Comparison of ENCODE assay signal across 8 cellular contexts in the genomic region with DNA sequence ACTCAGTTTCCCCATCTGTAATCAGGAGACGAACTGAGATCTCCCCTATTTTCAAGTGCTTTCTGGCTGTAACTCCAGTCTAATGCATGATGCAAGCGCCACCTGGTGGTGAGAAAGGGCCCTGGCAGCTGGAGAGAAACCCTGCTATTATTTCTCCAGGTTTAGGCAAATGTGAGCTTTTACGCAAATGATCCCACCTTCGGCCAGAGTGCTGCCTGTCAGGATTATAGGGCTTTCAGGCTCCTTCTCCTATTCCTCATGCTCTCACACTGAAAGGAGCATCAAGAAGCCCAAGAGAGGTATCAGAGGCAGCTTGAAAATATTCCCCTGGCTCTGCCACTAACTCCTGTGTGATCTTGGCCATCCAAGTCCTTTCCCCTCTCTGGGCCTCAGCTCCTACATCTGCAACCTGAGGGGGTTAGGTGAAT.
DNase-seq lines count a peak whose midpoint lies in the region; ATAC-seq, FAIRE-seq and TF ChIP-seq lines count a peak whose summit lies in the region.

No MANE protein-coding gene starts in this region.

- intact Hi-C loops in endothelial cell of umbilical vein (cut with micrococcal nuclease) (loop anchor here (1.0 kb wide), 2 partner anchors 156 to 275 kb away; no protein-coding TSS in a partner anchor), mucosa of descending colon (cut with DNase I, micrococcal nuclease) (loop anchor here (5.0 to 10.0 kb wide), 3 partner anchors 150 to 272 kb away; no protein-coding TSS in a partner anchor)

- H3K4me1 ChIP-seq in endothelial cell of umbilical vein (ENCODE audit: control insufficient read depth, extremely low read depth, insufficient read depth, low read length) (no peaks in the 10 kb centered on the region), mucosa of descending colon (ENCODE audit: low read depth) (no peaks in the 10 kb centered on the region)

- DNase-seq in AG20443 (ENCODE audit: low spot score) (peak; percentile 75), H4 (ENCODE audit: low spot score) (peak; percentile 53), NCI-H748 treated with DMSO at 0.1 percent for 48 hours (lab: John Stamatoyannopoulos, UW) (peak; percentile 41), endothelial cell of umbilical vein (ENCODE audit: low read depth, low spot score) (peak; percentile 56), mucosa of descending colon (peak in 2 of 3 donors; percentile 63 to 87)
- DNase-seq in activated CD8-positive, alpha-beta memory T cell treated with anti-CD3 and anti-CD28 coated beads for 48 hours (ENCODE audit: low read depth in 2 of 3, low spot score in 2 of 3), result peak; percentile 13 to 65 (median 40)
- peak; percentile 54 for DNase-seq in stimulated activated CD8-positive, alpha-beta memory T cell treated with anti-CD3 and anti-CD28 coated beads, Interleukin-4, amount 100 ng/mL, for 24 hours (ENCODE audit: low read depth)

- no peaks in the 10 kb centered on the region for H3K79me2 ChIP-seq in endothelial cell of umbilical vein (ENCODE audit: control insufficient read depth, insufficient read depth, low read length)

- BruUV-seq in endothelial cell of umbilical vein (replicated peaks; lab: Mats Ljungman, UMichigan), result no TSS peak

- no peak overlapping the region for H3K4me2 ChIP-seq in endothelial cell of umbilical vein (ENCODE audit: insufficient read depth, low read length)

- no peaks in the 10 kb centered on the region for H4K20me1 ChIP-seq in endothelial cell of umbilical vein (replicated peaks; ENCODE audit: control insufficient read depth, extremely low read depth, insufficient read depth, low read length)

- H3K27ac ChIP-seq in endothelial cell of umbilical vein (ENCODE audit: insufficient read depth, low read depth, low read length), result no peak overlapping the region

- H3K4me3 ChIP-seq in endothelial cell of umbilical vein (replicated peaks in 1 of 3; ENCODE audit: insufficient read depth in 1 of 3, low read depth in 1 of 3, low read length in 3 of 3) (no peak overlapping the region), mucosa of descending colon (no peak overlapping the region)

- TF ChIP-seq POLR2A in endothelial cell of umbilical vein (IDR thresholded peaks at IDR 0.05; ENCODE audit: low read depth, low read length), result no peak

- CTCF ChIA-PET in endothelial cell of umbilical vein (lab: Charles Lee), result interaction anchor here (0.6 to 11.2 kb wide), 54 partner anchors 9 to 666 kb away, joined by 3 to 390 read pairs (median 4); no protein-coding TSS in a partner anchor

- peak; percentile 71 for FAIRE-seq in endothelial cell of umbilical vein (lab: Jason Lieb, UNC)

- no peaks in the 10 kb centered on the region for H3K27me3 ChIP-seq in endothelial cell of umbilical vein (ENCODE audit: control insufficient read depth in 2 of 2, insufficient read depth in 2 of 2, low read length in 2 of 2)

- no peak overlapping the region for H2AFZ ChIP-seq in endothelial cell of umbilical vein (ENCODE audit: low read depth, low read length)

- POLR2A ChIA-PET in endothelial cell of umbilical vein (lab: Charles Lee), result interaction anchor here (0.6 kb wide), 1 partner anchor 177 kb away, joined by 3 read pairs; no protein-coding TSS in a partner anchor

- no peaks in the 10 kb centered on the region for H3K9me1 ChIP-seq in endothelial cell of umbilical vein (replicated peaks; ENCODE audit: control insufficient read depth, extremely low read depth, insufficient read depth, low read length)

- H3K36me3 ChIP-seq in endothelial cell of umbilical vein (ENCODE audit: control insufficient read depth in 2 of 2, extremely low read depth in 1 of 2, insufficient read depth in 2 of 2, low read length in 2 of 2) (no peaks in the 10 kb centered on the region), mucosa of descending colon (ENCODE audit: low read depth) (no peaks in the 10 kb centered on the region)

- dilution Hi-C loops in endothelial cell of umbilical vein (cut with MboI; ENCODE audit: extremely low pct_ligation_motif_present, low sequenced_read_pairs), result no loop called here

- peak; percentile 61 for ATAC-seq in mucosa of descending colon
- ATAC-seq in HG03175 (IDR thresholded peaks at IDR 0.05; ENCODE audit: unreplicated experiment), result no peak

- TF ChIP-seq CTCF in endothelial cell of umbilical vein (IDR thresholded peaks at IDR 0.05; ENCODE audit: extremely low read depth in 1 of 2, insufficient read depth in 1 of 2, low read depth in 1 of 2, low read length in 2 of 2) (peak; percentile 83 to 86), mucosa of descending colon (IDR thresholded peaks at IDR 0.05) (peak; percentile 92)

- H3K9me3 ChIP-seq in endothelial cell of umbilical vein (replicated peaks; ENCODE audit: control insufficient read depth, insufficient read depth, low read length) (no peaks in the 10 kb centered on the region), mucosa of descending colon (no peaks in the 10 kb centered on the region)

- H3K9ac ChIP-seq in endothelial cell of umbilical vein (replicated peaks; ENCODE audit: extremely low read depth, insufficient read depth, low read length), result no peak overlapping the region

TF ChIP-seq in endothelial cell of umbilical vein, 7 proteins besides CTCF, POLR2A, EP300 and RAD21:
- no peak for TF ChIP-seq EZH2 (IDR thresholded peaks at IDR 0.05; ENCODE audit: borderline replicate concordance, low read depth, low read length, severe bottlenecking)
- no peak for TF ChIP-seq POLR2AphosphoS5 (IDR thresholded peaks at IDR 0.05; ENCODE audit: insufficient read depth, low read depth, low read length)
- TF ChIP-seq MYC (IDR thresholded peaks at IDR 0.05; ENCODE audit: low read depth, low read length), result no peak
- TF ChIP-seq FOS (IDR thresholded peaks at IDR 0.05; ENCODE audit: borderline replicate concordance, insufficient read depth, low read length), result no peak
- TF ChIP-seq JUN (IDR thresholded peaks at IDR 0.05; ENCODE audit: borderline replicate concordance, insufficient read depth, insufficient read length, low read depth), result no peak
- TF ChIP-seq, protein P1, sequence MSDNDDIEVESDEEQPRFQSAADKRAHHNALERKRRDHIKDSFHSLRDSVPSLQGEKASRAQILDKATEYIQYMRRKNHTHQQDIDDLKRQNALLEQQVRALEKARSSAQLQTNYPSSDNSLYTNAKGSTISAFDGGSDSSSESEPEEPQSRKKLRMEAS (IDR thresholded peaks at IDR 0.05; ENCODE audit: insufficient read depth, insufficient read length), result no peak
- no peak for TF ChIP-seq GATA2 (IDR thresholded peaks at IDR 0.05; ENCODE audit: insufficient read depth, insufficient read length, low read depth, low read length)
TF ChIP-seq in endothelial cell of umbilical vein: peak in this region for 0.
